ENCODE assay signal across 8 cellular contexts in genomic region chr7:134315679-134316538, GRCh38. TPM values are rescaled to one million over a fixed set of nuclear protein-coding genes. Genes with fewer than 3 reads are reported as not detected.
DNase-seq lines count a peak whose midpoint lies in the region; ATAC-seq lines count a peak whose summit lies in the region.

No MANE protein-coding gene starts in this region.

- no peaks in the 10 kb centered on the region for H3K27me3 ChIP-seq in BLaER1 treated with 17β-estradiol and CSF1 and Interleukin-3, amounts not matched to agents 10 nM and 100 nM
- H3K27me3 ChIP-seq in SJCRH30 (no peaks in the 10 kb centered on the region; the same call in 1 of the 2 replicates), mucosa of stomach (ENCODE audit: control insufficient read depth, insufficient read depth, low read length) (no peaks in the 10 kb centered on the region)

- no peaks in the 10 kb centered on the region for H3K9me3 Mint-ChIP-seq in effector memory CD8-positive, alpha-beta T cell

- H3K9ac ChIP-seq in BLaER1 treated with 17β-estradiol and CSF1 and Interleukin-3, amounts not matched to agents 10 nM and 100 nM: peak overlapping the region; percentile 84 to 94 (median 92)
- H3K9ac ChIP-seq in mucosa of stomach (ENCODE audit: low read length): peak overlapping the region; percentile 76

- H3K27me3 Mint-ChIP-seq in effector memory CD8-positive, alpha-beta T cell: peaks cover 0 to under 1% of the 10 kb centered on the region in 2 donors

- H3K4me3 ChIP-seq in BLaER1 treated with 17β-estradiol and CSF1 and Interleukin-3, amounts not matched to agents 10 nM and 100 nM: peak overlapping the region; percentile 79 to 94 (median 92)
- H3K4me3 ChIP-seq in SJCRH30 (peak overlapping the region; percentile 79), mucosa of stomach (ENCODE audit: low read length) (peak overlapping the region; percentile 78)

- H3K27ac Mint-ChIP-seq in effector memory CD8-positive, alpha-beta T cell: peak overlapping the region in 1 of 2 donors; percentile 12

- peak; percentile 1 for ATAC-seq in GM21515 (IDR thresholded peaks at IDR 0.05; ENCODE audit: unreplicated experiment)
- ATAC-seq in effector memory CD8-positive, alpha-beta T cell (replicated peaks): no peak
- ATAC-seq in GM19023 (IDR thresholded peaks at IDR 0.05; ENCODE audit: unreplicated experiment): no peak

- H3K9me3 ChIP-seq in BLaER1 treated with 17β-estradiol and CSF1 and Interleukin-3, amounts not matched to agents 10 nM and 100 nM (replicated peaks in 1 of 11): no peaks in the 10 kb centered on the region
- H3K9me3 ChIP-seq in SJCRH30 (replicated peaks) (no peaks in the 10 kb centered on the region), mucosa of stomach (ENCODE audit: control insufficient read depth, low read length) (no peaks in the 10 kb centered on the region)

- peak overlapping the region; percentile 74 to 93 (median 86) for H3K4me2 ChIP-seq in BLaER1 treated with 17β-estradiol and CSF1 and Interleukin-3, amounts not matched to agents 10 nM and 100 nM

- peak overlapping the region; percentile 91 for H3K4me3 Mint-ChIP-seq in effector memory CD8-positive, alpha-beta T cell

- DNase-seq in SJCRH30 (peak; percentile 9 to 63), NCI-H2196 (lab: John Stamatoyannopoulos, UW; ENCODE audit: unreplicated experiment) (no peak), NCI-H187 (lab: John Stamatoyannopoulos, UW) (no peak)
- DNase-seq in effector memory CD8-positive, alpha-beta T cell: peak in 1 of 3 experiments; percentile 3

- H3K36me3 ChIP-seq in BLaER1 treated with 17β-estradiol and CSF1 and Interleukin-3, amounts not matched to agents 10 nM and 100 nM: peaks cover 0 to 21% (median 12%) of the 10 kb centered on the region in 11 experiments; a peak in 14 of 22 replicates
- H3K36me3 ChIP-seq in SJCRH30 (peaks cover under 1% of the 10 kb centered on the region; the same call in 1 of the 2 replicates), mucosa of stomach (ENCODE audit: control insufficient read depth, insufficient read depth, low read length) (no peaks in the 10 kb centered on the region)

- no peaks in the 10 kb centered on the region for H4K20me1 ChIP-seq in BLaER1 treated with 17β-estradiol and CSF1 and Interleukin-3, amounts not matched to agents 10 nM and 100 nM

- H3K4me1 Mint-ChIP-seq in effector memory CD8-positive, alpha-beta T cell (ENCODE audit: low read depth in 2 of 2): peaks cover 11 to 13% of the 10 kb centered on the region in 2 donors

- peaks cover 6% of the 10 kb centered on the region for H3K36me3 Mint-ChIP-seq in effector memory CD8-positive, alpha-beta T cell (ENCODE audit: insufficient read depth)

- H3K4me1 ChIP-seq in BLaER1 treated with 17β-estradiol and CSF1 and Interleukin-3, amounts not matched to agents 10 nM and 100 nM: peaks cover 7 to 26% (median 14%) of the 10 kb centered on the region in 10 experiments; a peak in 19 of 20 replicates
- peaks cover 6% of the 10 kb centered on the region; the same call in 1 of the 2 replicates for H3K4me1 ChIP-seq in SJCRH30
- H3K4me1 ChIP-seq in mucosa of stomach (ENCODE audit: control insufficient read depth, insufficient read depth, low read length): peaks cover 7% of the 10 kb centered on the region

- peak overlapping the region; percentile 75 to 92 (median 86) for H3K27ac ChIP-seq in BLaER1 treated with 17β-estradiol and CSF1 and Interleukin-3, amounts not matched to agents 10 nM and 100 nM
- H3K27ac ChIP-seq in SJCRH30: peak overlapping the region; percentile 58

RNA-seq across cellular contexts. Expression of gene SLC35B4, which starts 0.8 kb away (rescaled TPM):
- total RNA-seq in SJCRH30 (2014; rRNA removed; shearing (Covaris generic)): 24.6 and 25.1 TPM in 2 replicates

Comparison
In these comparisons a context has a peak if more than half of its experiments do, and no peak if none do; other contexts are left out.
1. DNase-seq: peak in SJCRH30 (2 of 2); none in NCI-H2196 (single experiment) and NCI-H187 (0 of 2).
2. Peak in every context shown above with its lines, with median percentiles within 50 percentile points of each other: H3K4me3 ChIP-seq.